14 cellular contexts compared by ENCODE assay signal in the genomic region with DNA sequence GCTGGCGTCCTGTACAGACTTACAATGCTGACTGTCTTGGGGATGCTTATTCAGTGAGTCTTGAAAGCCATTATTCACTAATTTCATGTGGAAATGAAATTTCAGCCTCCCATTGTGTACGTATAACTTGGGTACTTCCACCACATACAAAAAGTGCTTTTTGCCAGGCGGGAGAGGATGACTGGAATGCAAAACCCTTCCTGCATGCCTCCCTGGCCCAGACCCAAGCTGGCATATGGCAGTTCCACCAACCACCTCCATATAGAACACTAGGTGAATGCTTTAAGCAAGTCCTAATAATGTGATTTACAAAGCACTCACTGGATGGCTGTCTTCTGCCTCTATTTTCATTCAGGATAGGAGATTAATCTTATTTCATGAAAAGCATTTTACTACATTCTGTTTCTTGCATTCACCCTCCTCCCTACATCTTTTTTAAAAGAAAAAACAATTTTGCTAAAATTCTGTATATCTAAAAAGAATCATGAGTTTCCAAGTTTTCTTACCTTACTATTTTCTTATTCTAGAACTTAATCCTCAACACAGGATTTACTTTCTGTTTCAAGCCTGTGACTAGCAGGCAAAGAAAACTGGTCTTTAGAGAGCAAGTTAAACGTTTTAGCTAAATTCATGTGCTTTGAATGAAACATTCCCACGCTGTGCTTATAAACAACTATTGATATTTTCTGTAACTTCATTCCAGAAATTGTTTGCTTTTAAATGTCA.
DNase-seq lines count a peak whose midpoint lies in the region; ATAC-seq and TF ChIP-seq lines count a peak whose summit lies in the region.
"Had no signal": no experiment of that assay in that cellular context is flagged by ENCODE, and none has a peak within 500 bp of the region (broad histone marks: within the 10 kb centered on the region; RNA-seq: fewer than 3 reads in every experiment).

No MANE protein-coding gene starts in this region.

- no peak for TF ChIP-seq CTCF in dorsolateral prefrontal cortex (IDR thresholded peaks at IDR 0.05 in 54 of 56, conservative IDR thresholded peaks at IDR 0.05 in 2 of 56; ENCODE audit: low read depth in 1 of 56, partially characterized antibody in 56 of 56)

- no peak for ATAC-seq in GM21619 (IDR thresholded peaks at IDR 0.05; ENCODE audit: unreplicated experiment)
- no peak for ATAC-seq in stimulated activated memory B cell treated with anti-CD40 and anti-IgM and Interleukin-4, amounts not matched to agents 10 μg/mL and 1 μg/mL and 100 μg/mL, for 72 hours

- peak overlapping the region in 55 of 59 donors; percentile 5 to 61 (median 36) for H3K4me3 ChIP-seq in dorsolateral prefrontal cortex
- H3K4me3 ChIP-seq: Peyer's patch, thoracic aorta had no signal

- H3K27ac Mint-ChIP-seq in stimulated activated memory B cell treated with anti-CD40 and anti-IgM and Interleukin-4, amounts not matched to agents 10 μg/mL and 1 μg/mL and 100 μg/mL, for 72 hours: no peak overlapping the region
- H3K27ac Mint-ChIP-seq: naive B cell; T-helper 2 cell treated with Interferon-gamma antibody and Interleukin-4, amounts not matched to agents 5 μg/mL and 100 μg/mL, for 36 hours had no signal

- H3K4me1 Mint-ChIP-seq in stimulated activated memory B cell treated with anti-CD40 and anti-IgM and Interleukin-4, amounts not matched to agents 10 μg/mL and 1 μg/mL and 100 μg/mL, for 72 hours: no peaks in the 10 kb centered on the region

- H3K4me3 Mint-ChIP-seq in stimulated activated memory B cell treated with anti-CD40 and anti-IgM and Interleukin-4, amounts not matched to agents 10 μg/mL and 1 μg/mL and 100 μg/mL, for 72 hours: no peak overlapping the region
- H3K4me3 Mint-ChIP-seq: naive B cell; T-helper 2 cell treated with Interferon-gamma antibody and Interleukin-4, amounts not matched to agents 5 μg/mL and 100 μg/mL, for 36 hours had no signal

- H3K36me3 Mint-ChIP-seq in stimulated activated memory B cell treated with anti-CD40 and anti-IgM and Interleukin-4, amounts not matched to agents 10 μg/mL and 1 μg/mL and 100 μg/mL, for 72 hours: no peaks in the 10 kb centered on the region
- H3K36me3 Mint-ChIP-seq: naive B cell had no signal

- H3K27me3 Mint-ChIP-seq in stimulated activated memory B cell treated with anti-CD40 and anti-IgM and Interleukin-4, amounts not matched to agents 10 μg/mL and 1 μg/mL and 100 μg/mL, for 72 hours: no peaks in the 10 kb centered on the region
- H3K27me3 Mint-ChIP-seq: naive B cell had no signal

- no peaks in the 10 kb centered on the region for H3K9me3 Mint-ChIP-seq in stimulated activated memory B cell treated with anti-CD40 and anti-IgM and Interleukin-4, amounts not matched to agents 10 μg/mL and 1 μg/mL and 100 μg/mL, for 72 hours
- H3K9me3 Mint-ChIP-seq: naive B cell; T-helper 2 cell treated with Interferon-gamma antibody and Interleukin-4, amounts not matched to agents 5 μg/mL and 100 μg/mL, for 36 hours had no signal

- DNase-seq in D341Med (ENCODE audit: low spot score) (peak; percentile 30), NCI-H1694 treated with DMSO at 0.1 percent for 48 hours (lab: John Stamatoyannopoulos, UW) (peak; percentile 91), dorsolateral prefrontal cortex (no peak), pons (ENCODE audit: low spot score) (peak; percentile 65), mesenteric fat pad (ENCODE audit: low spot score) (no peak), islet precursor cell (no peak)
- DNase-seq: activated effector memory CD4-positive, alpha-beta T cell treated with anti-CD3 and anti-CD28 coated beads, Interleukin-2, amount 50 U/mL, for 16 hours; naive B cell; Peyer's patch had no signal

- peak overlapping the region in 40 of 59 donors; percentile 0 to 66 (median 21) for H3K27ac ChIP-seq in dorsolateral prefrontal cortex
- H3K27ac ChIP-seq: epithelial cell of prostate, thoracic aorta had no signal

- intact Hi-C loops in dorsolateral prefrontal cortex (cut with DNase I): no loop called here

- H3K27me3 ChIP-seq in dorsolateral prefrontal cortex: no peaks in the 10 kb centered on the region
- H3K27me3 ChIP-seq: Peyer's patch had no signal

Comparison
In these comparisons a context has a peak if more than half of its experiments do, and no peak if none do; other contexts are left out.
1. DNase-seq: peak in D341Med (single experiment), NCI-H1694 treated with DMSO at 0.1 percent for 48 hours (single experiment) and pons (single experiment); none in dorsolateral prefrontal cortex (0 of 10), mesenteric fat pad (single experiment) and islet precursor cell (single experiment).